Comparison of ENCODE assay signal across 3 cellular contexts in genomic region chr22:21678842-21679241, GRCh38. TPM values are rescaled to one million over a fixed set of nuclear protein-coding genes. Genes with fewer than 3 reads are reported as not detected.
"Had no signal": no experiment of that assay in that cellular context is flagged by ENCODE, and none has a peak within 500 bp of the region (broad histone marks: within the 10 kb centered on the region; RNA-seq: fewer than 3 reads in every experiment).

No MANE protein-coding gene starts in this region.

RNA-seq across cellular contexts. Expression of gene CCDC116, which starts 46.3 kb away (rescaled TPM):
- total RNA-seq: stomach, temporal lobe, vagina had no signal
